ENCODE assay signal across 1 cellular context in genomic region chr16:57612494-57612893, GRCh38.
TF ChIP-seq lines count a peak whose summit lies in the region.

No MANE protein-coding gene starts in this region.

TF ChIP-seq in K562, 482 proteins besides CTCF, POLR2A, EP300 and RAD21:
- peak; percentile 20; the same call in 1 of the 2 replicates for TF ChIP-seq ZBTB7A (IDR thresholded peaks at IDR 0.05; ENCODE audit: borderline replicate concordance, control insufficient read depth, low read depth, low read length)
- no peak for TF ChIP-seq HMGN3 (IDR thresholded peaks at IDR 0.05; ENCODE audit: borderline replicate concordance, extremely low read depth, insufficient read length, low read depth, low read length)
